ENCODE assay signal across 23 cellular contexts in the genomic region with DNA sequence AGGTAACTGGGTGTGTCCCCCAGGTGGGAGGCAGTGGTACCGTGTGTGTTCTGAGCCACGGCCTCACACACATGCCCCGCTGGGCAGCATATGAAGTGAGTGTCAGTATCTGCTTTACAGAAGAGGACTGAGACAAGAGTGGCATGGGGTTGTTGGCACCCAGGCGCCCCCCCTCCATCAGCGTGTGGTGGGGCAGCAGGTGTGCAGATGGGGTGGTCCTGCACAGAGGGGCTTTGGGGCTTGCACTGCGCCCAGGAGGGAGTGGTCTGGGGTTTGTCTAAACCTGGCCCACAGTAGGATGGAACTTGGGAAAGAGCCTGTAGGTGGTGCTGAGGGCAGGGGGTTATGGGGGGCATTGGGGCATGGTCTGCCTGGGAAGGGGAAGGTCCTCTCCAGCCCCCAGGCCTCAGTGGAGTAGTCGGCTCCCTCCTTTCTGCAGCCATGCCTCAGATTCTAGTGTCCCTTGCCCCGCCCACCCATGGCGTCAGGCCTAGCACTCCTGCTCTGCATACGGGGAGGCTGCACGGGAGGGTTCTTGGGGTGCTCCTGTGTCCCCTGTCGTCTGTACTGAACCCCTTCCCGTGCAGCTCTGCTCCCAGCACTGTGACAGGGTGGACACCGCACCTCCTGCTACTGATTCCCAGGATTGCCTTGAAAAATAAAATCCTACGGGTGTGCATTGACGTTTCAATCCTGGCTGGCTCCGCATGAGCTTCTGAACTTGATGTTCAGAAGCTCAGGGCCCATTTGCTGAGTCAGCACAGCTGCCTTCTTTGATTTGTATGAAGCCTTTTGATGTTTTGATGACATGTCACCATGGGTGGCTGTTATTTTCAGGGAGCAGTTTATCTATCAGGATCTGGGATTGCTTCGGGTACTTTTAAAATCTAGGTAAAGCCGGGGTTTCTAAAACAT.
DNase-seq lines count a peak whose midpoint lies in the region; ATAC-seq and TF ChIP-seq lines count a peak whose summit lies in the region.
"Had no signal": no experiment of that assay in that cellular context is flagged by ENCODE, and none has a peak within 500 bp of the region (broad histone marks: within the 10 kb centered on the region; RNA-seq: fewer than 3 reads in every experiment).

No MANE protein-coding gene starts in this region.

- H3K4me1 ChIP-seq in CD8-positive, alpha-beta T cell (ENCODE audit: insufficient read depth, low read length), result peaks cover 38% of the 10 kb centered on the region
- H3K4me1 ChIP-seq in esophagus muscularis mucosa (no peaks in the 10 kb centered on the region), mesenchymal stem cell (ENCODE audit: control insufficient read depth, insufficient read depth, low read depth, low read length) (no peaks in the 10 kb centered on the region)
- H3K4me1 ChIP-seq: Caco-2, psoas muscle had no signal

- no peak for TF ChIP-seq EP300 in esophagus muscularis mucosa (IDR thresholded peaks at IDR 0.05)

- H3K14ac ChIP-seq in mesenchymal stem cell (ENCODE audit: low read length in 2 of 2), result no peak overlapping the region

- H3K4me2 ChIP-seq in mesenchymal stem cell (ENCODE audit: low read length, poor library complexity, severe bottlenecking), result no peak overlapping the region

- H2AK5ac ChIP-seq in mesenchymal stem cell (ENCODE audit: low read length, severe bottlenecking), result no peak overlapping the region

- peaks cover 74% of the 10 kb centered on the region for H3K4me1 Mint-ChIP-seq in CD8-positive, alpha-beta T cell (ENCODE audit: low read depth)
- H3K4me1 Mint-ChIP-seq: activated CD4-positive, alpha-beta T cell treated with anti-CD3 and anti-CD28 coated beads, Interleukin-2, amount 10 ng/mL, durations not matched to agents 7 days and 5 days; IgD-negative memory B cell had no signal

- H2BK5ac ChIP-seq in mesenchymal stem cell (ENCODE audit: low read depth, low read length, poor library complexity, severe bottlenecking), result no peak overlapping the region

- H3K27ac ChIP-seq in CD8-positive, alpha-beta T cell (ENCODE audit: low read depth, low read length), result no peak overlapping the region
- H3K27ac ChIP-seq in angular gyrus (ENCODE audit: low read depth, low read length) (peak overlapping the region; percentile 81), esophagus muscularis mucosa (replicated peaks in 1 of 4) (no peak overlapping the region), mesenchymal stem cell (ENCODE audit: low read length, poor library complexity, severe bottlenecking) (no peak overlapping the region)
- H3K27ac ChIP-seq: neutrophil, psoas muscle, VCaP had no signal

- POLR2A ChIA-PET in CD8-positive, alpha-beta T cell (lab: Charles Lee), result no interaction called here

- peak overlapping the region; percentile 62 for H3K27ac Mint-ChIP-seq in CD8-positive, alpha-beta T cell
- H3K27ac Mint-ChIP-seq: activated CD4-positive, alpha-beta T cell treated with anti-CD3 and anti-CD28 coated beads, Interleukin-2, amount 10 ng/mL, durations not matched to agents 7 days and 5 days; IgD-negative memory B cell; T-helper 2 cell treated with Interferon-gamma antibody and Interleukin-4, amounts not matched to agents 5 μg/mL and 100 μg/mL, for 36 hours had no signal

- ATAC-seq in CD8-positive, alpha-beta T cell, result no peak
- ATAC-seq in omental fat pad (ENCODE audit: low FRiP score) (peak; percentile 25), Right ventricle myocardium inferior (no peak)
- ATAC-seq: psoas muscle, SK-N-SH treated with all-trans-retinoic acid at 6 μM for 48 hours had no signal

- DNase-seq in CD8-positive, alpha-beta T cell, result no peak
- DNase-seq in head of caudate nucleus (peak in 26 of 42 donors; percentile 33 to 79 (median 52)), omental fat pad (ENCODE audit: low spot score) (no peak), Right ventricle myocardium inferior (ENCODE audit: missing footprints) (no peak), esophagus muscularis mucosa (ENCODE audit: extremely low spot score) (no peak), mesenchymal stem cell (no peak), erythroblast (lab: John Stamatoyannopoulos, UW) (no peak)
- DNase-seq: activated CD4-positive, alpha-beta T cell treated with anti-CD3 and anti-CD28 coated beads, Interleukin-2, amount 10 ng/mL, durations not matched to agents 7 days and 5 days; activated naive CD4-positive, alpha-beta T cell treated with Interleukin-2 at 50 U/mL for 16 hours; activated T-cell treated with anti-CD3 and anti-CD28 coated beads, Interleukin-2, amount 50 U/mL, for 48 hours; Caco-2; foreskin fibroblast; NCI-H1092 treated with DMSO at 0.1 percent for 48 hours; NCI-H187 treated with DMSO at 0.1 percent for 48 hours; NCI-H2227 treated with DMSO at 0.1 percent for 48 hours; NCI-H69; psoas muscle had no signal

- WGBS in esophagus muscularis mucosa, result 84% methylated on average over 18 of the region's 19 CpGs
- WGBS in mesenchymal stem cell, result 91% methylated on average over 19 of the region's 19 CpGs

- no peak overlapping the region for H3K4me3 Mint-ChIP-seq in CD8-positive, alpha-beta T cell
- H3K4me3 Mint-ChIP-seq: activated CD4-positive, alpha-beta T cell treated with anti-CD3 and anti-CD28 coated beads, Interleukin-2, amount 10 ng/mL, durations not matched to agents 7 days and 5 days; T-helper 2 cell treated with Interferon-gamma antibody and Interleukin-4, amounts not matched to agents 5 μg/mL and 100 μg/mL, for 36 hours had no signal

- intact Hi-C loops in CD8-positive, alpha-beta T cell (cut with DNase I, micrococcal nuclease), result no loop called here
- intact Hi-C loops in head of caudate nucleus (cut with DNase I) (no loop called here), Right ventricle myocardium inferior (cut with DNase I) (no loop called here), esophagus muscularis mucosa (cut with DNase I) (no loop called here)

- H3K27me3 Mint-ChIP-seq in CD8-positive, alpha-beta T cell (ENCODE audit: low read depth), result no peaks in the 10 kb centered on the region
- H3K27me3 Mint-ChIP-seq: activated CD4-positive, alpha-beta T cell treated with anti-CD3 and anti-CD28 coated beads, Interleukin-2, amount 10 ng/mL, durations not matched to agents 7 days and 5 days; IgD-negative memory B cell had no signal

- no peak overlapping the region for H3K18ac ChIP-seq in mesenchymal stem cell (ENCODE audit: low read depth in 1 of 2, low read length in 2 of 2)

- no peaks in the 10 kb centered on the region for H3K36me3 ChIP-seq in CD8-positive, alpha-beta T cell (ENCODE audit: insufficient read depth, low read length)
- H3K36me3 ChIP-seq in esophagus muscularis mucosa (no peaks in the 10 kb centered on the region), mesenchymal stem cell (ENCODE audit: control insufficient read depth in 1 of 2, insufficient read depth in 2 of 2, low read depth in 1 of 2, low read length in 2 of 2) (no peaks in the 10 kb centered on the region)
- H3K36me3 ChIP-seq: neutrophil had no signal

- peaks cover 36% of the 10 kb centered on the region for H3K36me3 Mint-ChIP-seq in CD8-positive, alpha-beta T cell
- H3K36me3 Mint-ChIP-seq: IgD-negative memory B cell had no signal

- H4K8ac ChIP-seq in mesenchymal stem cell (ENCODE audit: low read length), result no peak overlapping the region

- H3K9ac ChIP-seq in mesenchymal stem cell (ENCODE audit: low read length), result no peak overlapping the region

- H2BK120ac ChIP-seq in mesenchymal stem cell (ENCODE audit: low read depth, low read length), result no peak overlapping the region

- H3K79me1 ChIP-seq in mesenchymal stem cell (replicated peaks; ENCODE audit: low read length, poor library complexity, severe bottlenecking), result peaks cover 4% of the 10 kb centered on the region

- H3K9me3 Mint-ChIP-seq in CD8-positive, alpha-beta T cell, result no peaks in the 10 kb centered on the region
- H3K9me3 Mint-ChIP-seq: T-helper 2 cell treated with Interferon-gamma antibody and Interleukin-4, amounts not matched to agents 5 μg/mL and 100 μg/mL, for 36 hours had no signal

- CTCF ChIA-PET in CD8-positive, alpha-beta T cell (lab: Charles Lee), result no interaction called here

- no peak overlapping the region for H2BK12ac ChIP-seq in mesenchymal stem cell (ENCODE audit: low read length in 2 of 2)

- TF ChIP-seq POLR2A in esophagus muscularis mucosa (IDR thresholded peaks at IDR 0.05; ENCODE audit: low read depth) (no peak), erythroblast (IDR thresholded peaks at IDR 0.05; ENCODE audit: low read length) (no peak)

- TF ChIP-seq CTCF in CD8-positive, alpha-beta T cell (IDR thresholded peaks at IDR 0.05), result no peak
- TF ChIP-seq CTCF in omental fat pad (IDR thresholded peaks at IDR 0.05), result no peak
- no peak for TF ChIP-seq CTCF in esophagus muscularis mucosa (IDR thresholded peaks at IDR 0.05)

- no peaks in the 10 kb centered on the region for H3K27me3 ChIP-seq in CD8-positive, alpha-beta T cell (ENCODE audit: insufficient read depth, low read length)
- H3K27me3 ChIP-seq in esophagus muscularis mucosa, result no peaks in the 10 kb centered on the region
- H3K27me3 ChIP-seq in mesenchymal stem cell (ENCODE audit: control insufficient read depth in 1 of 2, insufficient read depth in 1 of 2, low read length in 2 of 2), result peaks cover 0 to 5% of the 10 kb centered on the region in 2 experiments
- H3K27me3 ChIP-seq: neutrophil had no signal

- no peak overlapping the region for H3K4me3 ChIP-seq in CD8-positive, alpha-beta T cell (ENCODE audit: low read depth, low read length)
- H3K4me3 ChIP-seq in esophagus muscularis mucosa, result no peak overlapping the region
- no peak overlapping the region for H3K4me3 ChIP-seq in mesenchymal stem cell (ENCODE audit: insufficient read depth in 1 of 2, low read depth in 1 of 2, low read length in 2 of 2)
- H3K4me3 ChIP-seq: psoas muscle had no signal

- no peaks in the 10 kb centered on the region for H3K9me3 ChIP-seq in CD8-positive, alpha-beta T cell (ENCODE audit: low read length)
- H3K9me3 ChIP-seq in esophagus muscularis mucosa (no peaks in the 10 kb centered on the region), mesenchymal stem cell (ENCODE audit: control insufficient read depth, low read length) (no peaks in the 10 kb centered on the region)
- H3K9me3 ChIP-seq: Caco-2, neutrophil, psoas muscle had no signal

- peak overlapping the region in 1 of 2 experiments; percentile 27 for H3K23ac ChIP-seq in mesenchymal stem cell (ENCODE audit: low read length in 2 of 2)

- H2AFZ ChIP-seq in mesenchymal stem cell (ENCODE audit: low read depth, low read length), result no peak overlapping the region

- H4K91ac ChIP-seq in mesenchymal stem cell (ENCODE audit: low read length), result no peak overlapping the region

- H3K4ac ChIP-seq in mesenchymal stem cell (ENCODE audit: low read depth in 1 of 2, low read length in 2 of 2), result no peak overlapping the region

- no peak overlapping the region for H2BK15ac ChIP-seq in mesenchymal stem cell (ENCODE audit: low read depth, poor library complexity, severe bottlenecking)

Comparison
In these comparisons a context has a peak if more than half of its experiments do, and no peak if none do; other contexts are left out.
1. DNase-seq: peak in head of caudate nucleus (26 of 42); none in CD8-positive, alpha-beta T cell (0 of 7), omental fat pad (single experiment), Right ventricle myocardium inferior (single experiment), esophagus muscularis mucosa (single experiment), mesenchymal stem cell (single experiment) and erythroblast (0 of 2).